Comparison of ENCODE assay signal across 3 cellular contexts in the genomic region with DNA sequence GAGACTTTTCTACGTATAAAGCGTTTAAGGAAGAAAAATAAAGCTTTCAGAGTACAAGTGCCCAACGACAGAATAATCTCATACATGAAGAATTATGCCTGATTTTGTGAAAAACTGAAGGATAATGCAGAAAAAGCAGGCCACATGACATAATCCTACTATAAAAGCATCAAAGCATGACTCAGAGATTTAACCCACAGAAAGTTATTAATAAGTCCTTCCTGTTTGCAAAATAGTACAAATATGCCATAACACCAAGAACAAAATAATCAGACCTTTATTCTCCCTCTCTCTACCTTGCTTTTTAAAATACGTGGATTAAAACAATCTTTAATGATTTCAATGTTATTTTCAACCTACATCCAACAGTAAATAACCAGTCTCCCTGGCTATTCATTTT.
TF ChIP-seq lines count a peak whose summit lies in the region.

No MANE protein-coding gene starts in this region.

TF ChIP-seq in A549, 52 proteins besides CTCF, POLR2A, EP300 and RAD21 (continued from another document):
- TF ChIP-seq FOSL2 (IDR thresholded peaks at IDR 0.05) (peak; percentile 45; the same call in 1 of the 2 replicates), FOSL2 (CRISPR knock-in tag; IDR thresholded peaks at IDR 0.05) (peak; percentile 81)

TF ChIP-seq in HEK293, 187 proteins besides CTCF, POLR2A, EP300 and RAD21 (continued from another document):
- TF ChIP-seq, protein P1, sequence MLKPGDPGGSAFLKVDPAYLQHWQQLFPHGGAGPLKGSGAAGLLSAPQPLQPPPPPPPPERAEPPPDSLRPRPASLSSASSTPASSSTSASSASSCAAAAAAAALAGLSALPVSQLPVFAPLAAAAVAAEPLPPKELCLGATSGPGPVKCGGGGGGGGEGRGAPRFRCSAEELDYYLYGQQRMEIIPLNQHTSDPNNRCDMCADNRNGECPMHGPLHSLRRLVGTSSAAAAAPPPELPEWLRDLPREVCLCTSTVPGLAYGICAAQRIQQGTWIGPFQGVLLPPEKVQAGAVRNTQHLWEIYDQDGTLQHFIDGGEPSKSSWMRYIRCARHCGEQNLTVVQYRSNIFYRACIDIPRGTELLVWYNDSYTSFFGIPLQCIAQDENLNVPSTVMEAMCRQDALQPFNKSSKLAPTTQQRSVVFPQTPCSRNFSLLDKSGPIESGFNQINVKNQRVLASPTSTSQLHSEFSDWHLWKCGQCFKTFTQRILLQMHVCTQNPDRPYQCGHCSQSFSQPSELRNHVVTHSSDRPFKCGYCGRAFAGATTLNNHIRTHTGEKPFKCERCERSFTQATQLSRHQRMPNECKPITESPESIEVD (tag by site-specific recombination; IDR thresholded peaks at IDR 0.05) = peak; percentile 79
- TF ChIP-seq ZNF629 (tag by site-specific recombination; IDR thresholded peaks at IDR 0.05) (0 out of 2 replicates have a peak, but pooled peaks have one; percentile 25), GFI1B (tag by site-specific recombination; IDR thresholded peaks at IDR 0.05) (no peak), SCRT1 (tag by site-specific recombination; IDR thresholded peaks at IDR 0.05; ENCODE audit: borderline replicate concordance) (no peak), IKZF3 (tag by site-specific recombination; IDR thresholded peaks at IDR 0.05) (no peak), SETDB1 (IDR thresholded peaks at IDR 0.05; ENCODE audit: insufficient read length, low read length) (no peak), ZNF19 (tag by site-specific recombination; IDR thresholded peaks at IDR 0.05; ENCODE audit: low read depth) (no peak), ZNF600 (tag by site-specific recombination; IDR thresholded peaks at IDR 0.05) (peak; percentile 54; the same call in 1 of the 2 replicates), ZNF626 (tag by site-specific recombination; IDR thresholded peaks at IDR 0.05) (no peak), GLI2 (tag by site-specific recombination; IDR thresholded peaks at IDR 0.05; ENCODE audit: borderline replicate concordance, low read depth) (no peak), ZNF48 (tag by site-specific recombination; IDR thresholded peaks at IDR 0.05) (no peak), ZNF114 (tag by site-specific recombination; IDR thresholded peaks at IDR 0.05) (no peak), ZNF202 (tag by site-specific recombination; IDR thresholded peaks at IDR 0.05; ENCODE audit: borderline replicate concordance) (no peak)
- TF ChIP-seq, protein P2, sequence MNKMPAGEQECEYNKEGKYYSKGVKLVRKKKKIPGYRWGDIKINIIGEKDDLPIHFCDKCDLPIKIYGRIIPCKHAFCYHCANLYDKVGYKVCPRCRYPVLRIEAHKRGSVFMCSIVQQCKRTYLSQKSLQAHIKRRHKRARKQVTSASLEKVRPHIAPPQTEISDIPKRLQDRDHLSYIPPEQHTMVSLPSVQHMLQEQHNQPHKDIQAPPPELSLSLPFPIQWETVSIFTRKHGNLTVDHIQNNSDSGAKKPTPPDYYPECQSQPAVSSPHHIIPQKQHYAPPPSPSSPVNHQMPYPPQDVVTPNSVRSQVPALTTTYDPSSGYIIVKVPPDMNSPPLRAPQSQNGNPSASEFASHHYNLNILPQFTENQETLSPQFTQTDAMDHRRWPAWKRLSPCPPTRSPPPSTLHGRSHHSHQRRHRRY (tag by site-specific recombination; IDR thresholded peaks at IDR 0.05) = no peak
- TF ChIP-seq, protein P3, sequence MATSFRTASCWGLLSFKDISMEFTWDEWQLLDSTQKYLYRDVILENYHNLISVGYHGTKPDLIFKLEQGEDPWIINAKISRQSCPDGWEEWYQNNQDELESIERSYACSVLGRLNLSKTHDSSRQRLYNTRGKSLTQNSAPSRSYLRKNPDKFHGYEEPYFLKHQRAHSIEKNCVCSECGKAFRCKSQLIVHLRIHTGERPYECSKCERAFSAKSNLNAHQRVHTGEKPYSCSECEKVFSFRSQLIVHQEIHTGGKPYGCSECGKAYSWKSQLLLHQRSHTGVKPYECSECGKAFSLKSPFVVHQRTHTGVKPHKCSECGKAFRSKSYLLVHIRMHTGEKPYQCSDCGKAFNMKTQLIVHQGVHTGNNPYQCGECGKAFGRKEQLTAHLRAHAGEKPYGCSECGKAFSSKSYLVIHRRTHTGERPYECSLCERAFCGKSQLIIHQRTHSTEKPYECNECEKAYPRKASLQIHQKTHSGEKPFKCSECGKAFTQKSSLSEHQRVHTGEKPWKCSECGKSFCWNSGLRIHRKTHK (tag by site-specific recombination; IDR thresholded peaks at IDR 0.05) = no peak

TF ChIP-seq in WTC11, 78 proteins besides CTCF, POLR2A, EP300 and RAD21 (continued from another document):
- TF ChIP-seq, protein P4, sequence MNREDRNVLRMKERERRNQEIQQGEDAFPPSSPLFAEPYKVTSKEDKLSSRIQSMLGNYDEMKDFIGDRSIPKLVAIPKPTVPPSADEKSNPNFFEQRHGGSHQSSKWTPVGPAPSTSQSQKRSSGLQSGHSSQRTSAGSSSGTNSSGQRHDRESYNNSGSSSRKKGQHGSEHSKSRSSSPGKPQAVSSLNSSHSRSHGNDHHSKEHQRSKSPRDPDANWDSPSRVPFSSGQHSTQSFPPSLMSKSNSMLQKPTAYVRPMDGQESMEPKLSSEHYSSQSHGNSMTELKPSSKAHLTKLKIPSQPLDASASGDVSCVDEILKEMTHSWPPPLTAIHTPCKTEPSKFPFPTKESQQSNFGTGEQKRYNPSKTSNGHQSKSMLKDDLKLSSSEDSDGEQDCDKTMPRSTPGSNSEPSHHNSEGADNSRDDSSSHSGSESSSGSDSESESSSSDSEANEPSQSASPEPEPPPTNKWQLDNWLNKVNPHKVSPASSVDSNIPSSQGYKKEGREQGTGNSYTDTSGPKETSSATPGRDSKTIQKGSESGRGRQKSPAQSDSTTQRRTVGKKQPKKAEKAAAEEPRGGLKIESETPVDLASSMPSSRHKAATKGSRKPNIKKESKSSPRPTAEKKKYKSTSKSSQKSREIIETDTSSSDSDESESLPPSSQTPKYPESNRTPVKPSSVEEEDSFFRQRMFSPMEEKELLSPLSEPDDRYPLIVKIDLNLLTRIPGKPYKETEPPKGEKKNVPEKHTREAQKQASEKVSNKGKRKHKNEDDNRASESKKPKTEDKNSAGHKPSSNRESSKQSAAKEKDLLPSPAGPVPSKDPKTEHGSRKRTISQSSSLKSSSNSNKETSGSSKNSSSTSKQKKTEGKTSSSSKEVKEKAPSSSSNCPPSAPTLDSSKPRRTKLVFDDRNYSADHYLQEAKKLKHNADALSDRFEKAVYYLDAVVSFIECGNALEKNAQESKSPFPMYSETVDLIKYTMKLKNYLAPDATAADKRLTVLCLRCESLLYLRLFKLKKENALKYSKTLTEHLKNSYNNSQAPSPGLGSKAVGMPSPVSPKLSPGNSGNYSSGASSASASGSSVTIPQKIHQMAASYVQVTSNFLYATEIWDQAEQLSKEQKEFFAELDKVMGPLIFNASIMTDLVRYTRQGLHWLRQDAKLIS (CRISPR knock-in tag; IDR thresholded peaks at IDR 0.05; ENCODE audit: borderline replicate concordance) = no peak
- TF ChIP-seq CREM (CRISPR knock-in tag; IDR thresholded peaks at IDR 0.05) = no peak
